Comparison of ENCODE assay signal across 1 cellular context in genomic region chr6:96897396-96898240, GRCh38.
TF ChIP-seq lines count a peak whose summit lies in the region.

Gene NDUFAF4, minus strand, starts transcription at chr6:96897891. Its CDS starts 90 bp downstream, at chr6:96897801.

TF ChIP-seq in HepG2, 621 proteins besides CTCF, POLR2A, EP300 and RAD21 (continued from another document and continues in another):
- TF ChIP-seq GABPA (IDR thresholded peaks at IDR 0.05; ENCODE audit: low read depth, low read length) (peak; percentile 37; the same call in 1 of the 2 replicates), GABPA (CRISPR knock-in tag; IDR thresholded peaks at IDR 0.05; ENCODE audit: low read depth) (peak; percentile 87), ZNF484 (CRISPR knock-in tag; IDR thresholded peaks at IDR 0.05; ENCODE audit: borderline replicate concordance, low read depth) (no peak), SNRNP70 (IDR thresholded peaks at IDR 0.05; ENCODE audit: low read depth, low read length) (no peak), FOXC1 (CRISPR knock-in tag; IDR thresholded peaks at IDR 0.05; ENCODE audit: borderline replicate concordance) (peak; percentile 93), ZSCAN25 (CRISPR knock-in tag; IDR thresholded peaks at IDR 0.05) (peak; percentile 25; the same call in 1 of the 2 replicates), POGZ (CRISPR knock-in tag; IDR thresholded peaks at IDR 0.05) (peak; percentile 96), ZBTB7B (CRISPR knock-in tag; IDR thresholded peaks at IDR 0.05) (peak; percentile 53), KMT2B (CRISPR knock-in tag; IDR thresholded peaks at IDR 0.05) (peak; percentile 84; the same call in 1 of the 2 replicates), ZMYM3 (CRISPR knock-in tag; IDR thresholded peaks at IDR 0.05) (no peak), PAWR (CRISPR knock-in tag; IDR thresholded peaks at IDR 0.05; ENCODE audit: borderline replicate concordance) (no peak), REST (IDR thresholded peaks at IDR 0.05; ENCODE audit: borderline replicate concordance in 1 of 2, low read depth in 1 of 2, low read length in 2 of 2) (peak in 1 of 2 experiments; percentile 33; a peak in 1 of 4 replicates), NBN (conservative IDR thresholded peaks at IDR 0.05) (no peak), ZNF772 (CRISPR knock-in tag; IDR thresholded peaks at IDR 0.05) (peak; percentile 54), ATF1 (CRISPR knock-in tag; IDR thresholded peaks at IDR 0.05) (no peak), DBP (CRISPR knock-in tag; IDR thresholded peaks at IDR 0.05; ENCODE audit: not compliant biosample characterization) (no peak), ZNF101 (CRISPR knock-in tag; IDR thresholded peaks at IDR 0.05; ENCODE audit: borderline replicate concordance, low read depth) (no peak), ZNF468 (CRISPR knock-in tag; IDR thresholded peaks at IDR 0.05) (no peak), SMARCC2 (IDR thresholded peaks at IDR 0.05) (no peak), HNF1B (CRISPR knock-in tag; IDR thresholded peaks at IDR 0.05) (no peak), SRSF4 (IDR thresholded peaks at IDR 0.05; ENCODE audit: low read depth, low read length, poor library complexity, severe bottlenecking) (no peak), MLX (CRISPR knock-in tag; IDR thresholded peaks at IDR 0.05) (no peak), MTF2 (CRISPR knock-in tag; IDR thresholded peaks at IDR 0.05; ENCODE audit: borderline replicate concordance) (no peak; the same call in 1 of the 2 replicates), ZNF580 (CRISPR knock-in tag; IDR thresholded peaks at IDR 0.05; ENCODE audit: borderline replicate concordance, low read depth) (peak; percentile 77; the same call in 1 of the 2 replicates), TBP (CRISPR knock-in tag; IDR thresholded peaks at IDR 0.05) (no peak), ATF2 (CRISPR knock-in tag; IDR thresholded peaks at IDR 0.05) (0 out of 2 replicates have a peak, but pooled peaks have one; percentile 52), ZBTB21 (CRISPR knock-in tag; IDR thresholded peaks at IDR 0.05) (0 out of 2 replicates have a peak, but pooled peaks have one; percentile 21), ZNF512B (CRISPR knock-in tag; IDR thresholded peaks at IDR 0.05; ENCODE audit: borderline replicate concordance) (no peak), ZNF281 (CRISPR knock-in tag; IDR thresholded peaks at IDR 0.05; ENCODE audit: borderline replicate concordance) (no peak), CEBPZ (IDR thresholded peaks at IDR 0.05; ENCODE audit: low read length) (no peak), MZF1 (CRISPR knock-in tag; IDR thresholded peaks at IDR 0.05; ENCODE audit: borderline replicate concordance) (no peak), AKAP8 (CRISPR knock-in tag; IDR thresholded peaks at IDR 0.05) (no peak), ETS1 (CRISPR knock-in tag; IDR thresholded peaks at IDR 0.05) (no peak), ZNF503 (CRISPR knock-in tag; IDR thresholded peaks at IDR 0.05) (no peak), NR2F6 (IDR thresholded peaks at IDR 0.05) (no peak), NR2F6 (CRISPR knock-in tag; IDR thresholded peaks at IDR 0.05) (no peak)
